Comparison of ENCODE assay signal across 21 cellular contexts in the genomic region with DNA sequence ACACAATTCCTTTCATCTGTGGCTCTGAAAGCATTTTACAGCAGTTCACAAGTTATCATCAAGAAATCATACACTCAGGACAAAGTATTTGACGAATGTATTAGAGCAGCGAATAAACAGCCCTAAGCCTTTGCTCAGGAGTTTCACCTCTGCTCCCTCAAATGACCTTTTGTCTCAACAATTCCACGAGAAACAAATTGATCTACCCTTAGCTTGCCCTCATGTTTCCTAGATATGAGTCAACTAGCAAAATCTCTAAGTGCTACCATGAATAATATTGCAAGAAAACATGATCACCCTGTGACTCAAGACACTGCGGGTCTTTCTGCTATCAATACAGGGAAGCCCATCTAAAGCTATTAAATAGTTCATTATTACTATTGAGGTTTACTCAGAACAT.
DNase-seq lines count a peak whose midpoint lies in the region; ATAC-seq, FAIRE-seq and TF ChIP-seq lines count a peak whose summit lies in the region.
"Had no signal": no experiment of that assay in that cellular context is flagged by ENCODE, and none has a peak within 500 bp of the region (broad histone marks: within the 10 kb centered on the region; RNA-seq: fewer than 3 reads in every experiment).

No MANE protein-coding gene starts in this region.

- no peaks in the 10 kb centered on the region for H3F3A ChIP-seq in smooth muscle cell (ENCODE audit: low read depth)

- H3K4me2 ChIP-seq in keratinocyte (ENCODE audit: control insufficient read depth, extremely low read depth, insufficient read depth, low read depth, low read length) (no peak overlapping the region), smooth muscle cell (no peak overlapping the region)
- H3K4me2 ChIP-seq: PC-9 had no signal

- no peak overlapping the region for H3K9ac ChIP-seq in keratinocyte (ENCODE audit: control insufficient read depth, extremely low read depth, insufficient read depth, low read length)
- no peak overlapping the region for H3K9ac ChIP-seq in smooth muscle cell (ENCODE audit: low read depth)

- ATAC-seq in GM21717 (IDR thresholded peaks at IDR 0.05; ENCODE audit: unreplicated experiment) = no peak
- no peak for ATAC-seq in GM18873 (IDR thresholded peaks at IDR 0.05; ENCODE audit: low FRiP score, unreplicated experiment)
- ATAC-seq: GM12878 had no signal

- no peaks in the 10 kb centered on the region for H3K9me1 ChIP-seq in keratinocyte (ENCODE audit: control insufficient read depth, extremely low read depth, insufficient read depth, low read length)

- H3K36me3 ChIP-seq in keratinocyte (ENCODE audit: control insufficient read depth in 2 of 2, extremely low read depth in 1 of 2, insufficient read depth in 2 of 2, low read length in 2 of 2) = no peaks in the 10 kb centered on the region
- H3K36me3 ChIP-seq in smooth muscle cell (ENCODE audit: low read depth) = no peaks in the 10 kb centered on the region
- H3K36me3 ChIP-seq: BE2C had no signal

- H3K4me1 ChIP-seq in keratinocyte (ENCODE audit: control insufficient read depth, extremely low read depth, insufficient read depth, low read length) (peaks cover 24% of the 10 kb centered on the region), smooth muscle cell (ENCODE audit: low read depth) (no peaks in the 10 kb centered on the region)
- H3K4me1 ChIP-seq: BE2C had no signal

- H3K79me2 ChIP-seq in keratinocyte (ENCODE audit: control insufficient read depth, insufficient read depth, low read length) = no peaks in the 10 kb centered on the region
- H3K79me2 ChIP-seq in smooth muscle cell (ENCODE audit: low read depth) = no peaks in the 10 kb centered on the region

- no peak overlapping the region for H2AFZ ChIP-seq in keratinocyte (ENCODE audit: control insufficient read depth, low read length)
- peak overlapping the region; percentile 50 for H2AFZ ChIP-seq in smooth muscle cell (ENCODE audit: low read depth)
- H2AFZ ChIP-seq: PC-9 had no signal

- H3K9me3 ChIP-seq in keratinocyte (ENCODE audit: control insufficient read depth, low read depth, low read length) (no peaks in the 10 kb centered on the region), smooth muscle cell (replicated peaks; ENCODE audit: low read depth) (no peaks in the 10 kb centered on the region)
- H3K9me3 ChIP-seq: BE2C had no signal

- no peak overlapping the region for H3K4me3 ChIP-seq in keratinocyte (ENCODE audit: control insufficient read depth in 2 of 3, extremely low read depth in 1 of 3, insufficient read depth in 2 of 3, low read depth in 1 of 3, low read length in 3 of 3)
- H3K4me3 ChIP-seq in smooth muscle cell = no peak overlapping the region
- H3K4me3 ChIP-seq: GM12878, PC-9 had no signal

- TF ChIP-seq CTCF in keratinocyte (optimal IDR thresholded peaks at IDR 0.05 in 1 of 3, IDR thresholded peaks at IDR 0.05 in 1 of 3, conservative IDR thresholded peaks at IDR 0.05 in 1 of 3; ENCODE audit: extremely low read depth in 1 of 3, insufficient read depth in 2 of 3, low read length in 3 of 3) (no peak), smooth muscle cell (IDR thresholded peaks at IDR 0.05; ENCODE audit: borderline replicate concordance, insufficient read depth, poor library complexity, severe bottlenecking) (no peak)

- H3K27ac ChIP-seq in keratinocyte (ENCODE audit: control insufficient read depth, insufficient read depth, low read length) (no peak overlapping the region), smooth muscle cell (ENCODE audit: low read depth) (no peak overlapping the region)
- H3K27ac ChIP-seq: PC-9 had no signal

- DNase-seq in LHCN-M2 (ENCODE audit: low read depth) = peak; percentile 56
- DNase-seq in dermis blood vessel endothelial cell = peak; percentile 20
- DNase-seq in keratinocyte (ENCODE audit: low read depth, low spot score) = no peak
- no peak for DNase-seq in smooth muscle cell (lab: John Stamatoyannopoulos, UW; ENCODE audit: unreplicated experiment)
- no peak for DNase-seq in activated CD8-positive, alpha-beta memory T cell treated with anti-CD3 and anti-CD28 coated beads for 24 hours
- no peak for DNase-seq in hepatic stellate cell (ENCODE audit: low spot score)
- DNase-seq: BE2C; CD4-positive, alpha-beta memory T cell; DMS79; Kasumi-1; NCI-H1105; NCI-H1694; NCI-H2107; NCI-H2227 treated with DMSO at 0.1 percent for 48 hours; NCI-H524; PC-9 had no signal

- WGBS in smooth muscle cell (ENCODE audit: low lambda C conversion rate) = 77% methylated on average over 4 of the region's 4 CpGs

- dilution Hi-C loops in keratinocyte (cut with MboI; ENCODE audit: extremely low pct_ligation_motif_present, low sequenced_read_pairs) = no loop called here

- no peaks in the 10 kb centered on the region for H4K20me1 ChIP-seq in keratinocyte (ENCODE audit: control insufficient read depth, extremely low read depth, insufficient read depth, low read length)
- no peaks in the 10 kb centered on the region for H4K20me1 ChIP-seq in smooth muscle cell (ENCODE audit: low read depth)

- H3K27me3 ChIP-seq in keratinocyte (ENCODE audit: control insufficient read depth, extremely low read depth, insufficient read depth, low read length) (no peaks in the 10 kb centered on the region), smooth muscle cell (ENCODE audit: low read depth) (no peaks in the 10 kb centered on the region)
- H3K27me3 ChIP-seq: BE2C had no signal

- FAIRE-seq in keratinocyte (lab: Jason Lieb, UNC) = peak; percentile 34
- FAIRE-seq: G401.6, GM12878, GM18507 had no signal

Comparison
In these comparisons a context has a peak if more than half of its experiments do, and no peak if none do; other contexts are left out.
1. DNase-seq: peak in LHCN-M2 (single experiment) and dermis blood vessel endothelial cell (single experiment); none in keratinocyte (single experiment), smooth muscle cell (single experiment), activated CD8-positive, alpha-beta memory T cell treated with anti-CD3 and anti-CD28 coated beads for 24 hours (single experiment) and hepatic stellate cell (single experiment).